In genomic region chr16:4691666-4692412, GRCh38 we compare ENCODE assay signal across 14 cellular contexts. TPM values are rescaled to one million over a fixed set of nuclear protein-coding genes. Genes with fewer than 3 reads are reported as not detected.
DNase-seq lines count a peak whose midpoint lies in the region; ATAC-seq, FAIRE-seq and TF ChIP-seq lines count a peak whose summit lies in the region.
"Had no signal": no experiment of that assay in that cellular context is flagged by ENCODE, and none has a peak within 500 bp of the region (broad histone marks: within the 10 kb centered on the region; RNA-seq: fewer than 3 reads in every experiment).

No MANE protein-coding gene starts in this region.

- no peak for FAIRE-seq in GM12878 (lab: Jason Lieb, UNC)
- FAIRE-seq: TTC549 had no signal

- peaks cover 69 to 85% (median 80%) of the 10 kb centered on the region in 10 experiments for H3K4me1 ChIP-seq in BLaER1 treated with 17β-estradiol and CSF1 and Interleukin-3, amounts not matched to agents 10 nM and 100 nM
- 0 out of 2 replicates have a peak, but pooled peaks cover 6% of the 10 kb centered on the region for H3K4me1 ChIP-seq in Caco-2
- H3K4me1 ChIP-seq in GM12878 (ENCODE audit: control insufficient read depth, insufficient read depth, low read length), result peaks cover 12% of the 10 kb centered on the region

- H3K27me3 Mint-ChIP-seq in Caco-2 (ENCODE audit: insufficient read depth, unreplicated experiment) (no peaks in the 10 kb centered on the region), nephron (ENCODE audit: low read depth) (no peaks in the 10 kb centered on the region)

- intact Hi-C loops in Caco-2 (cut with micrococcal nuclease; ENCODE audit: unreplicated experiment) (loop anchor here (2.0 to 5.0 kb wide), 3 partner anchors 75 to 265 kb away; partner anchors contain the start of genes ROGDI and ZNF500), GM12878 (cut with micrococcal nuclease; ENCODE audit: unreplicated experiment) (loop anchor here (5.0 kb wide), 1 partner anchor 265 kb away; the partner anchor contains the start of gene SEC14L5)

- H3K9ac ChIP-seq in BLaER1 treated with 17β-estradiol and CSF1 and Interleukin-3, amounts not matched to agents 10 nM and 100 nM, result peak overlapping the region; percentile 20 to 93 (median 88); a peak in 20 of 22 replicates
- no peak overlapping the region for H3K9ac ChIP-seq in GM12878 (ENCODE audit: control insufficient read depth, insufficient read depth, low read length)

- CTCF ChIA-PET in Caco-2 (lab: Charles Lee) (interaction anchor here (0.6 kb wide), 1 partner anchor 9 kb away, joined by 3 read pairs; no protein-coding TSS in a partner anchor), GM12878 (lab: Yijun Ruan, JAX) (interaction anchor here (0.5 to 0.7 kb wide), 2 partner anchors 101 to 218 kb away, joined by 3 to 4 read pairs; no protein-coding TSS in a partner anchor)

- DNase-seq in Caco-2 (peak in 1 of 2 experiments; percentile 30), GM12878 (ENCODE audit: low read depth, low spot score) (no peak), NCI-H82 treated with DMSO at 0.1 percent for 48 hours (lab: John Stamatoyannopoulos, UW; ENCODE audit: unreplicated experiment) (no peak)
- DNase-seq: activated gamma-delta T cell; MG63; NCI-H446; stimulated activated CD4-positive, alpha-beta T cell treated with anti-CD3 and anti-CD28 coated beads, Interleukin-2, amount 100 ng/mL, for 48 hours had no signal

- peak; percentile 53 for TF ChIP-seq POLR2A in GM12878 (IDR thresholded peaks at IDR 0.05; ENCODE audit: low read depth, low read length)

- H3K4me2 ChIP-seq in BLaER1 treated with 17β-estradiol and CSF1 and Interleukin-3, amounts not matched to agents 10 nM and 100 nM, result peak overlapping the region; percentile 90 to 100 (median 97)
- H3K4me2 ChIP-seq in GM12878 (ENCODE audit: control insufficient read depth, insufficient read depth), result 0 out of 2 replicates have a peak overlapping the region, but pooled peaks have one; percentile 99

- no peak for TF ChIP-seq CTCF in Caco-2 (IDR thresholded peaks at IDR 0.05; ENCODE audit: insufficient read depth in 1 of 2, low read depth in 1 of 2, low read length in 1 of 2, severe bottlenecking in 1 of 2, unreplicated experiment in 1 of 2)
- no peak for TF ChIP-seq CTCF in GM12878 (IDR thresholded peaks at IDR 0.05 in 2 of 3, conservative IDR thresholded peaks at IDR 0.05 in 1 of 3; ENCODE audit: control insufficient read depth in 2 of 3, extremely low read depth in 1 of 3, insufficient read depth in 1 of 3, low read depth in 3 of 3, low read length in 3 of 3)
- TF ChIP-seq CTCF in nephron (IDR thresholded peaks at IDR 0.05; ENCODE audit: unreplicated experiment in 3 of 3), result no peak

- BruUV-seq in Caco-2 (replicated peaks; lab: Mats Ljungman, UMichigan) (no TSS peak), GM12878 (replicated peaks; lab: Mats Ljungman, UMichigan) (no TSS peak)

- peaks cover 26 to 57% (median 39%) of the 10 kb centered on the region in 11 experiments for H3K36me3 ChIP-seq in BLaER1 treated with 17β-estradiol and CSF1 and Interleukin-3, amounts not matched to agents 10 nM and 100 nM
- H3K36me3 ChIP-seq in Caco-2 (ENCODE audit: control insufficient read depth, insufficient read depth, low read length), result no peaks in the 10 kb centered on the region; the same call in 1 of the 2 replicates
- H3K36me3 ChIP-seq in GM12878 (ENCODE audit: control insufficient read depth in 2 of 2, insufficient read depth in 2 of 2, low read length in 1 of 2), result peaks cover 2 to 15% of the 10 kb centered on the region in 2 experiments; a peak in 3 of 4 replicates

- ATAC-seq in GM12878 (no peak), HG02884 (IDR thresholded peaks at IDR 0.05; ENCODE audit: unreplicated experiment) (no peak), HG03354 (IDR thresholded peaks at IDR 0.05; ENCODE audit: poor library complexity, severe bottlenecking, unreplicated experiment) (no peak), GM21515 (IDR thresholded peaks at IDR 0.05; ENCODE audit: unreplicated experiment) (no peak)

- TF ChIP-seq EP300 in GM12878 (IDR thresholded peaks at IDR 0.05; ENCODE audit: borderline replicate concordance in 1 of 2, control insufficient read depth in 1 of 2, low read depth in 2 of 2, low read length in 2 of 2), result no peak

- WGBS in GM12878 (ENCODE audit: insufficient coverage, insufficient replicate concordance, low lambda C conversion rate, missing lambda C conversion rate), result 53% methylated on average over 18 of the region's 20 CpGs

- SMC1A ChIA-PET in GM12878 (lab: Charles Lee; ENCODE audit: uncharacterized antibody, unreplicated experiment), result no interaction called here

- H3K27ac Mint-ChIP-seq in Caco-2 (ENCODE audit: unreplicated experiment) (no peak overlapping the region), nephron (no peak overlapping the region)

- in situ Hi-C loops in GM12878 (cut with MboI), result no loop called here

- peak overlapping the region in 5 of 10 experiments; percentile 31 to 99 (median 86); a peak in 6 of 20 replicates for H3K4me3 ChIP-seq in BLaER1 treated with 17β-estradiol and CSF1 and Interleukin-3, amounts not matched to agents 10 nM and 100 nM
- H3K4me3 ChIP-seq in Caco-2 (ENCODE audit: low read depth, low read length) (no peak overlapping the region), GM12878 (no peak overlapping the region)
- H3K4me3 ChIP-seq: MG63 had no signal

- H3K27ac ChIP-seq in BLaER1 treated with 17β-estradiol and CSF1 and Interleukin-3, amounts not matched to agents 10 nM and 100 nM, result peak overlapping the region in 9 of 11 experiments; percentile 46 to 93 (median 82); a peak in 18 of 22 replicates
- H3K27ac ChIP-seq in GM12878 (ENCODE audit: control insufficient read depth, insufficient read depth), result no peak overlapping the region

- H3K4me3 Mint-ChIP-seq in Caco-2 (ENCODE audit: unreplicated experiment) (peak overlapping the region; percentile 35), nephron (peak overlapping the region; percentile 78 to 80 (median 80))

- RAD21 ChIA-PET in GM12878 (lab: Charles Lee; ENCODE audit: unreplicated experiment), result interaction anchor here (0.6 kb wide), 1 partner anchor 155 kb away, joined by 4 read pairs; no protein-coding TSS in a partner anchor

- H3K36me3 Mint-ChIP-seq in Caco-2 (ENCODE audit: insufficient read depth, unreplicated experiment), result peaks cover 36% of the 10 kb centered on the region
- H3K36me3 Mint-ChIP-seq in nephron (ENCODE audit: low read depth), result peaks cover 7% of the 10 kb centered on the region

- no peaks in the 10 kb centered on the region for H3K9me3 Mint-ChIP-seq in Caco-2 (ENCODE audit: unreplicated experiment)
- no peaks in the 10 kb centered on the region for H3K9me3 Mint-ChIP-seq in nephron

- H3K79me2 ChIP-seq in GM12878 (ENCODE audit: control insufficient read depth, insufficient read depth, low read length), result peaks cover 11% of the 10 kb centered on the region

- no peaks in the 10 kb centered on the region for H3K9me3 ChIP-seq in BLaER1 treated with 17β-estradiol and CSF1 and Interleukin-3, amounts not matched to agents 10 nM and 100 nM (replicated peaks in 1 of 11)
- H3K9me3 ChIP-seq in Caco-2, result no peaks in the 10 kb centered on the region
- H3K9me3 ChIP-seq in GM12878 (replicated peaks; ENCODE audit: control insufficient read depth, insufficient read depth, low read length), result no peaks in the 10 kb centered on the region
- H3K9me3 ChIP-seq: MG63, Peyer's patch had no signal

- POLR2A ChIA-PET in Caco-2 (lab: Charles Lee) (interaction anchor here (0.5 kb wide), 1 partner anchor 153 kb away, joined by 3 read pairs; the partner anchor contains the start of gene CDIP1), GM12878 (lab: Charles Lee) (interaction anchor here (0.6 kb wide), 1 partner anchor 43 kb away, joined by 4 read pairs; the partner anchor contains the start of genes ANKS3 and DNAAF8)

- TF ChIP-seq RAD21 in GM12878 (IDR thresholded peaks at IDR 0.05; ENCODE audit: insufficient read depth, low read depth, low read length), result no peak

- no peaks in the 10 kb centered on the region for H3K27me3 ChIP-seq in BLaER1 treated with 17β-estradiol and CSF1 and Interleukin-3, amounts not matched to agents 10 nM and 100 nM
- H3K27me3 ChIP-seq in Caco-2 (replicated peaks; ENCODE audit: control insufficient read depth, insufficient read depth, low read length) (no peaks in the 10 kb centered on the region), GM12878 (replicated peaks in 1 of 2; ENCODE audit: control insufficient read depth in 2 of 2, insufficient read depth in 2 of 2, low read length in 1 of 2) (no peaks in the 10 kb centered on the region)
- H3K27me3 ChIP-seq: MG63, Peyer's patch had no signal

- H3K4me1 Mint-ChIP-seq in Caco-2 (ENCODE audit: low read depth, unreplicated experiment) (no peaks in the 10 kb centered on the region), nephron (peaks cover 9% of the 10 kb centered on the region)

- no peak overlapping the region for H2AFZ ChIP-seq in GM12878 (ENCODE audit: control insufficient read depth, low read depth, low read length)

- peaks cover 23 to 86% (median 49%) of the 10 kb centered on the region in 11 experiments for H4K20me1 ChIP-seq in BLaER1 treated with 17β-estradiol and CSF1 and Interleukin-3, amounts not matched to agents 10 nM and 100 nM
- no peaks in the 10 kb centered on the region for H4K20me1 ChIP-seq in GM12878 (ENCODE audit: control insufficient read depth, insufficient read depth)

RNA-seq across cellular contexts. Expression of gene NUDT16L1, which starts 1.5 kb away (rescaled TPM):
- total RNA-seq in Caco-2 (2022), result 27.9 and 31.3 TPM in 2 replicates
- total RNA-seq in GM12878 (2013; cell fraction: nucleolus; rRNA removed), result 9.6 and 9.7 TPM in 2 replicates
- total RNA-seq in GM12878 (2014; rRNA removed), result 33.8 and 41.4 TPM in 2 replicates
- 11.5 and 12.6 TPM in 2 replicates for total RNA-seq in GM12878 (2014; rRNA removed; fragmentation: Illumina TruSeq; extraction: Trizol)
- total RNA-seq in GM12878 (2021), result 35.0 and 35.2 TPM in 2 replicates
- polyA plus RNA-seq in GM12878 (2011; ENCODE audit: low read depth), result 9.6 TPM
- polyA plus RNA-seq in GM12878 (2011; rRNA removed), result 12.1 and 22.7 TPM in 2 replicates
- 32.8 and 53.2 TPM in 2 replicates for polyA plus RNA-seq in GM12878 (2011; cell fraction: cytosol; rRNA removed)
- polyA plus RNA-seq in GM12878 (2011; cell fraction: nucleus; rRNA removed), result 35.5 and 49.8 TPM in 2 replicates
- polyA plus RNA-seq in GM12878 (2012), result 22.2 and 24.6 TPM in 2 replicates
- 3.0 and 10.6 TPM in 2 replicates for polyA plus RNA-seq in GM12878 (2014; fragmentation: Illumina TruSeq; extraction: Trizol)
- 1 to 10 TPM; 1.4 to 6.4 TPM for polyA plus RNA-seq in GM12878 (2014; fragmentation: Nextera tagmentation; extraction: Ambion mirVana)
- polyA plus RNA-seq in GM12878 (2014; rRNA removed), result 36.6 and 41.6 TPM in 2 replicates
- 10 to 100 TPM; 63.7 to 77.7 TPM for polyA plus RNA-seq in GM12878 (2016; fragmentation: Nextera tagmentation; extraction: Ambion mirVana)
- 5.6 and 10.0 TPM in 2 replicates for polyA minus RNA-seq in GM12878 (2011; rRNA and poly(A)+ RNA removed)
- polyA minus RNA-seq in GM12878 (2011; cell fraction: cytosol; rRNA and poly(A)+ RNA removed), result 3.9 and 5.0 TPM in 2 replicates
- polyA minus RNA-seq in GM12878 (2011; cell fraction: nucleus; rRNA and poly(A)+ RNA removed), result 8.0 and 11.6 TPM in 2 replicates

RNA-seq across cellular contexts. Expression of gene ANKS3, which starts 42.2 kb away (rescaled TPM):
- total RNA-seq in Caco-2 (2022), result 27.4 and 28.1 TPM in 2 replicates
- 76.7 and 79.0 TPM in 2 replicates for total RNA-seq in GM12878 (2013; cell fraction: nucleolus; rRNA removed)
- 11.2 and 14.2 TPM in 2 replicates for total RNA-seq in GM12878 (2014; rRNA removed)
- total RNA-seq in GM12878 (2014; rRNA removed; fragmentation: Illumina TruSeq; extraction: Trizol), result 6.7 and 8.2 TPM in 2 replicates
- 12.9 and 13.4 TPM in 2 replicates for total RNA-seq in GM12878 (2021)
- polyA plus RNA-seq in GM12878 (2011; ENCODE audit: low read depth), result 3.7 TPM
- 7.0 and 9.1 TPM in 2 replicates for polyA plus RNA-seq in GM12878 (2011; rRNA removed)
- polyA plus RNA-seq in GM12878 (2011; cell fraction: cytosol; rRNA removed), result 5.9 and 10.5 TPM in 2 replicates
- polyA plus RNA-seq in GM12878 (2011; cell fraction: nucleus; rRNA removed), result 41.4 and 52.5 TPM in 2 replicates
- 7.3 and 7.7 TPM in 2 replicates for polyA plus RNA-seq in GM12878 (2012)
- polyA plus RNA-seq in GM12878 (2014; fragmentation: Illumina TruSeq; extraction: Trizol), result 4.3 and 5.0 TPM in 2 replicates
- under 1 TPM; 0.29 to 0.52 TPM for polyA plus RNA-seq in GM12878 (2014; fragmentation: Nextera tagmentation; extraction: Ambion mirVana)
- 12.2 and 15.4 TPM in 2 replicates for polyA plus RNA-seq in GM12878 (2014; rRNA removed)
- 1 to 10 TPM; 7.7 to 8.8 TPM for polyA plus RNA-seq in GM12878 (2016; fragmentation: Nextera tagmentation; extraction: Ambion mirVana)
- 16.3 and 18.0 TPM in 2 replicates for polyA minus RNA-seq in GM12878 (2011; rRNA and poly(A)+ RNA removed)
- polyA minus RNA-seq in GM12878 (2011; cell fraction: cytosol; rRNA and poly(A)+ RNA removed), result 4.5 and 9.0 TPM in 2 replicates
- 10.6 and 23.4 TPM in 2 replicates for polyA minus RNA-seq in GM12878 (2011; cell fraction: nucleus; rRNA and poly(A)+ RNA removed)

RNA-seq across cellular contexts. Expression of gene DNAAF8, which starts 42.5 kb away (rescaled TPM):
- total RNA-seq in Caco-2 (2022) (0.54 TPM in 1 of 2 replicates, not detected in the other), GM12878 (2014; rRNA removed) (0.22 and 0.56 TPM in 2 replicates), GM12878 (2014; rRNA removed; fragmentation: Illumina TruSeq; extraction: Trizol) (0.09 and 0.22 TPM in 2 replicates), GM12878 (2021) (0.21 and 0.36 TPM in 2 replicates)
- not detected in 2 replicates for total RNA-seq in GM12878 (2013; cell fraction: nucleolus; rRNA removed)
- polyA plus RNA-seq in GM12878 (2011; ENCODE audit: low read depth), result 0.39 TPM
- polyA plus RNA-seq in GM12878 (2011; rRNA removed) (0.03 and 0.22 TPM in 2 replicates), GM12878 (2014; fragmentation: Illumina TruSeq; extraction: Trizol) (0.01 TPM in 1 of 2 replicates, not detected in the other), GM12878 (2014; fragmentation: Nextera tagmentation; extraction: Ambion mirVana) (not detected), GM12878 (2014; rRNA removed) (0.13 and 0.16 TPM in 2 replicates), GM12878 (2016; fragmentation: Nextera tagmentation; extraction: Ambion mirVana) (under 1 TPM; 0.21 to 0.78 TPM)
- polyA plus RNA-seq in GM12878 (2011; cell fraction: cytosol; rRNA removed), result 0.24 and 0.30 TPM in 2 replicates
- polyA plus RNA-seq in GM12878 (2011; cell fraction: nucleus; rRNA removed), result 0.31 and 0.37 TPM in 2 replicates
- 0.31 and 0.51 TPM in 2 replicates for polyA plus RNA-seq in GM12878 (2012)
- 0.07 and 0.57 TPM in 2 replicates for polyA minus RNA-seq in GM12878 (2011; rRNA and poly(A)+ RNA removed)
- not detected in 2 replicates for polyA minus RNA-seq in GM12878 (2011; cell fraction: cytosol; rRNA and poly(A)+ RNA removed)
- polyA minus RNA-seq in GM12878 (2011; cell fraction: nucleus; rRNA and poly(A)+ RNA removed), result not detected in 2 replicates
- total RNA-seq: Peyer's patch had no signal
